Comparison of ENCODE assay signal across 20 cellular contexts in the genomic region with DNA sequence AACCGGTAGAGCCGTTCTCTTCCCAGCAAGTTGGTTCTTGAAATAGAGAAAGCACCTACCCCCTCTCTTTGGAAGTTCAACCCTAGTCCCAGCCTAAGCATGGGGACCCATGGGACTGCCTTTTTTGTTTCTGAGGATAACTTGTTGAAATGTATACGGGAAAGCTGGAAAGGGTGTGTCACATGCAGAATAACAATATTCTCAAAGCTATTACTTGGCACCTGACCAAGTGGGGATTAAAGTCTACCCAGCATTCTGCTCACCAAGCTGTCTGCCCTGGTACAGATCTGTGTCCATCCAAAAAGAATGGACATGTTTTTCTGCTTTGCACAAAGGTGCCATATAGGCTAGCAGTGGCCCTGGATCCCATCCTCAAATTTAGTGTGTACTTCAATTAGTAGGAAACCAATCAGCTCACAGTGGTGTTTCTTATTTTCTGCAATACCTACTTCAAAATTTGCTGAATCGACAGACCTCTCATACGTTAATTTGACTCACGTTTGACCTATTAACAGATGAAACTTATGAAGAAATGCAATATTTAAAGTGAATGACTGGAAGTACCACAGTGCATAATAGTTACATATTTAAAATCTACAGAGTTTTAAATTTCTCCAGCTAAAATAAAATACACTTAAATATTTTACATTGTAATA. TPM values are rescaled to one million over a fixed set of nuclear protein-coding genes. Genes with fewer than 3 reads are reported as not detected.
DNase-seq lines count a peak whose midpoint lies in the region; ATAC-seq, FAIRE-seq and TF ChIP-seq lines count a peak whose summit lies in the region.
"Had no signal": no experiment of that assay in that cellular context is flagged by ENCODE, and none has a peak within 500 bp of the region (broad histone marks: within the 10 kb centered on the region; RNA-seq: fewer than 3 reads in every experiment).

No MANE protein-coding gene starts in this region.

- no peaks in the 10 kb centered on the region for H3K27me3 ChIP-seq in small intestine (ENCODE audit: control insufficient read depth in 2 of 2, insufficient read depth in 2 of 2, low read length in 2 of 2)
- H3K27me3 ChIP-seq: BE2C had no signal

- DNase-seq in NCI-H748 (lab: John Stamatoyannopoulos, UW; ENCODE audit: unreplicated experiment) (peak; percentile 17), NCI-H748 treated with DMSO at 0.1 percent for 48 hours (lab: John Stamatoyannopoulos, UW) (no peak), NCI-H69 (lab: John Stamatoyannopoulos, UW) (peak; percentile 26), small intestine (peak; percentile 71), left lobe of liver (ENCODE audit: low spot score) (no peak)
- no peak for DNase-seq in activated CD8-positive, alpha-beta memory T cell treated with anti-CD3 and anti-CD28 coated beads, Interleukin-2, amount 50 U/mL, for 48 hours
- DNase-seq: BE2C; CD4-positive, CD25-positive, alpha-beta regulatory T cell; HFFc6; KBM-7; NCI-H1092; NCI-H1436; NCI-H187 treated with DMSO at 0.1 percent for 48 hours; OCI-M1; T-helper 9 cell had no signal

- 58 to 76% (median 72%) methylated on average over 6 of the region's 6 CpGs for WGBS in small intestine, 3 donors

- POLR2A ChIA-PET in HEK293 (lab: Yijun Ruan, JAX): interaction anchor here (0.5 kb wide), 1 partner anchor 100 kb away, joined by 4 read pairs; no protein-coding TSS in a partner anchor

- H3K27ac ChIP-seq in HEK293 (ENCODE audit: extremely low read depth, low read depth, low read length) (no peak overlapping the region), small intestine (ENCODE audit: low read depth in 1 of 2, low read length in 1 of 2) (no peak overlapping the region)

- no peak overlapping the region for H3K4me3 ChIP-seq in HEK293 (ENCODE audit: low read depth, low read length)
- no peak overlapping the region for H3K4me3 ChIP-seq in small intestine (ENCODE audit: low read depth in 1 of 2, low read length in 2 of 2)

- CTCF ChIA-PET in HEK293 (lab: Yijun Ruan, JAX): interaction anchor here (1.5 kb wide), 1 partner anchor 128 kb away, joined by 4 read pairs; no protein-coding TSS in a partner anchor

- TF ChIP-seq CTCF in HEK293 (tag by site-specific recombination; IDR thresholded peaks at IDR 0.05): no peak

- H3K4me1 ChIP-seq in HEK293 (ENCODE audit: control insufficient read depth, insufficient read depth, low read length) (no peaks in the 10 kb centered on the region), small intestine (ENCODE audit: control insufficient read depth in 2 of 2, insufficient read depth in 1 of 2, low read depth in 1 of 2, low read length in 1 of 2) (no peaks in the 10 kb centered on the region)
- H3K4me1 ChIP-seq: BE2C had no signal

- no peaks in the 10 kb centered on the region for H3K9me3 ChIP-seq in HEK293 (ENCODE audit: control insufficient read depth, insufficient read depth, low read depth, low read length)
- no peaks in the 10 kb centered on the region for H3K9me3 ChIP-seq in small intestine (ENCODE audit: control insufficient read depth, low read depth)
- H3K9me3 ChIP-seq: BE2C had no signal

- FAIRE-seq in small intestine (lab: Jason Lieb, UNC): no peak
- FAIRE-seq: GM18507, RCC 7860 had no signal

- H3K36me3 ChIP-seq in HEK293 (ENCODE audit: control insufficient read depth in 2 of 2, insufficient read depth in 1 of 2, low read length in 2 of 2) (peaks cover 4 to 26% of the 10 kb centered on the region in 2 experiments; a peak in 2 of 3 replicates), small intestine (ENCODE audit: control insufficient read depth in 2 of 2, insufficient read depth in 2 of 2, low read length in 2 of 2) (peaks cover 0 to 2% of the 10 kb centered on the region in 2 donors)
- H3K36me3 ChIP-seq: BE2C had no signal

- ATAC-seq in left lobe of liver (no peak), GM18873 (IDR thresholded peaks at IDR 0.05; ENCODE audit: low FRiP score, unreplicated experiment) (no peak)
- ATAC-seq: Right ventricle myocardium inferior had no signal

TF ChIP-seq in HEK293, 187 proteins besides CTCF, POLR2A, EP300 and RAD21:
- TF ChIP-seq ZNF514 (tag by site-specific recombination; IDR thresholded peaks at IDR 0.05) (no peak), SCRT2 (tag by site-specific recombination; IDR thresholded peaks at IDR 0.05) (0 out of 2 replicates have a peak, but pooled peaks have one; percentile 12)

RNA-seq across cellular contexts. Expression of a gene that starts 47.4 kb away (rescaled TPM):
- polyA plus RNA-seq in small intestine: 1 to 10 TPM; 3.1 to 5.3 (median 3.5) TPM
- 5.1 TPM for total RNA-seq in left lobe of liver

Comparison
In these comparisons a context has a peak if more than half of its experiments do, and no peak if none do; other contexts are left out.
1. DNase-seq: peak in NCI-H748 (single experiment), NCI-H69 (single experiment) and small intestine (single experiment); none in NCI-H748 treated with DMSO at 0.1 percent for 48 hours (single experiment), left lobe of liver (single experiment) and activated CD8-positive, alpha-beta memory T cell treated with anti-CD3 and anti-CD28 coated beads, Interleukin-2, amount 50 U/mL, for 48 hours (single experiment).